Comparison of ENCODE assay signal across 16 cellular contexts in the genomic region with DNA sequence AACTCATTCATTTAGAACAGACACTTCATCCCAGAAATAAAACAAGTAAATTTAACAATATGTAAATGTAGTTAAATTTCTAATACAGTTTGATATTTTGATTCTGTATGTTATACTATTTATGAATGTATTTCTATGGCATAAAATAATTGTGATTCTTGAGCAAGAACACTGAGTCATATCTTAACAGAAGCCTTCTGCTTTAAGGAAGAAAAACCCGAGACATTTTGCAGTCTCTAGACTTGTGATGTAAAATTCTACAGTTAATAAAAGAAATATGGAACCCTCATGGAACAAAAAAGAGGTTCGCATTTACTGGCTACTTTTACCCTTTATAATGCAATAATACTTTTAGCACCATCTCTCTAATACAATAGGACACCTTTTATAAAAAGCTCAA. TPM values are rescaled to one million over a fixed set of nuclear protein-coding genes. Genes with fewer than 3 reads are reported as not detected.
"Had no signal": no experiment of that assay in that cellular context is flagged by ENCODE, and none has a peak within 500 bp of the region (broad histone marks: within the 10 kb centered on the region; RNA-seq: fewer than 3 reads in every experiment).

No MANE protein-coding gene starts in this region.

- H3K4me1 ChIP-seq: right lobe of liver, testis, upper lobe of left lung had no signal

- DNase-seq: activated B cell treated with CpG ODN at 0.5 μM for 24 hours; activated CD4-positive, alpha-beta T cell treated with anti-CD3 and anti-CD28 coated beads, Interleukin-2, amount 10 ng/mL, durations not matched to agents 24 days and 14 days; activated CD8-positive, alpha-beta memory T cell treated with anti-CD3 and anti-CD28 coated beads, Interleukin-2, amount 50 U/mL, for 48 hours; brain microvascular endothelial cell; midbrain; right lobe of liver; spleen; stimulated activated naive CD8-positive, alpha-beta T cell treated with anti-CD3 and anti-CD28 coated beads, Interleukin-15, amount 100 ng/mL, for 72 hours; testis; upper lobe of left lung had no signal

- H3K4me3 ChIP-seq: right lobe of liver, spleen, testis, upper lobe of left lung had no signal

- H3K9me3 ChIP-seq: right lobe of liver, spleen, testis, upper lobe of left lung had no signal

- H3K27ac ChIP-seq: brain microvascular endothelial cell, epithelial cell of prostate, right lobe of liver, spleen, testis, upper lobe of left lung had no signal

- ATAC-seq: left lobe of liver; right lobe of liver; stimulated activated naive CD8-positive, alpha-beta T cell treated with anti-CD3 and anti-CD28 coated beads, Interleukin-15, amount 100 ng/mL, for 72 hours had no signal

- H3K27me3 ChIP-seq: brain microvascular endothelial cell, right lobe of liver, spleen, testis, upper lobe of left lung had no signal

RNA-seq across cellular contexts. Expression of a gene that starts 47.9 kb away (rescaled TPM):
- total RNA-seq: dermis microvascular lymphatic vessel endothelial cell, lung microvascular endothelial cell, myocyte, pulmonary artery endothelial cell had no signal
